Comparison of ENCODE assay signal across 1 cellular context in genomic region chr15:74391604-74392401, GRCh38.
TF ChIP-seq lines count a peak whose summit lies in the region.

No MANE protein-coding gene starts in this region.

TF ChIP-seq in WTC11, 78 proteins besides CTCF, POLR2A, EP300 and RAD21 (continued from another document):
- TF ChIP-seq SP1 (CRISPR knock-in tag; conservative IDR thresholded peaks at IDR 0.05) (no peak), ZNF425 (CRISPR knock-in tag; conservative IDR thresholded peaks at IDR 0.05) (no peak), ZNF512 (CRISPR knock-in tag; IDR thresholded peaks at IDR 0.05; ENCODE audit: borderline replicate concordance) (no peak), RELA (CRISPR knock-in tag; IDR thresholded peaks at IDR 0.05; ENCODE audit: borderline replicate concordance) (no peak), ESRRA (CRISPR knock-in tag; IDR thresholded peaks at IDR 0.05; ENCODE audit: borderline replicate concordance) (no peak), E2F1 (CRISPR knock-in tag; IDR thresholded peaks at IDR 0.05) (no peak), AFF4 (CRISPR knock-in tag; IDR thresholded peaks at IDR 0.05; ENCODE audit: borderline replicate concordance) (no peak), TCF7 (CRISPR knock-in tag; IDR thresholded peaks at IDR 0.05; ENCODE audit: low read depth) (no peak), ZNF416 (CRISPR knock-in tag; IDR thresholded peaks at IDR 0.05) (no peak), ATF3 (CRISPR knock-in tag; conservative IDR thresholded peaks at IDR 0.05) (no peak), ZNF396 (CRISPR knock-in tag; IDR thresholded peaks at IDR 0.05; ENCODE audit: borderline replicate concordance) (no peak), NR3C1 (CRISPR knock-in tag; conservative IDR thresholded peaks at IDR 0.05; ENCODE audit: low read depth) (no peak), MYBL2 (CRISPR knock-in tag; IDR thresholded peaks at IDR 0.05) (no peak), ZMAT4 (CRISPR knock-in tag; IDR thresholded peaks at IDR 0.05) (no peak), ZNF281 (CRISPR knock-in tag; IDR thresholded peaks at IDR 0.05) (no peak), PREB (CRISPR knock-in tag; IDR thresholded peaks at IDR 0.05; ENCODE audit: borderline replicate concordance) (no peak)
